ENCODE assay signal across 1 cellular context in the genomic region with DNA sequence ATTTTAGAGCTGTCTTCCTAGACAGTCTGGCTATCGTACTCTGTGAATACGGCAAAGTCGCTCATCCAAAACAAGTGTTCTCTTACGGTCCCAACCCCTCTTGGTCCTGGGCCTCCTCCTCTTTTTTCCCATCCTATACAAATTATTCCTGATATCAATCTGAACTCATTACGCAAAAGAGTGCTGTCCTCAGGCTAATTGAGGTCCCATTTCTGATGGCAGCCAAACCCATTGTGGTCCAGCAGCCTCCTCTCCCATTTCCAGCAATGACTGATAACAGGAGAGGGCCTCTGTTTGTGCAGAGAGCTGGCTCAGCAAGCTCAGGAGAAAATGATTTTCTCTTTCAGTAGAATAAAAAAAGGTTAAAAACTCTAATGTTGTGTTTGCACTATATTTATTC.
TF ChIP-seq lines count a peak whose summit lies in the region.

No MANE protein-coding gene starts in this region.

TF ChIP-seq in SK-N-SH treated with all-trans-retinoic acid at 6 μM for 48 hours, 23 proteins besides CTCF, POLR2A, EP300 and RAD21 (continued from another document):
- TF ChIP-seq, protein P1, sequence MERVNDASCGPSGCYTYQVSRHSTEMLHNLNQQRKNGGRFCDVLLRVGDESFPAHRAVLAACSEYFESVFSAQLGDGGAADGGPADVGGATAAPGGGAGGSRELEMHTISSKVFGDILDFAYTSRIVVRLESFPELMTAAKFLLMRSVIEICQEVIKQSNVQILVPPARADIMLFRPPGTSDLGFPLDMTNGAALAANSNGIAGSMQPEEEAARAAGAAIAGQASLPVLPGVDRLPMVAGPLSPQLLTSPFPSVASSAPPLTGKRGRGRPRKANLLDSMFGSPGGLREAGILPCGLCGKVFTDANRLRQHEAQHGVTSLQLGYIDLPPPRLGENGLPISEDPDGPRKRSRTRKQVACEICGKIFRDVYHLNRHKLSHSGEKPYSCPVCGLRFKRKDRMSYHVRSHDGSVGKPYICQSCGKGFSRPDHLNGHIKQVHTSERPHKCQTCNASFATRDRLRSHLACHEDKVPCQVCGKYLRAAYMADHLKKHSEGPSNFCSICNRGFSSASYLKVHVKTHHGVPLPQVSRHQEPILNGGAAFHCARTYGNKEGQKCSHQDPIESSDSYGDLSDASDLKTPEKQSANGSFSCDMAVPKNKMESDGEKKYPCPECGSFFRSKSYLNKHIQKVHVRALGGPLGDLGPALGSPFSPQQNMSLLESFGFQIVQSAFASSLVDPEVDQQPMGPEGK (CRISPR knock-in tag; IDR thresholded peaks at IDR 0.05; ENCODE audit: borderline replicate concordance), result no peak
- TF ChIP-seq BACH2 (CRISPR knock-in tag; IDR thresholded peaks at IDR 0.05; ENCODE audit: borderline replicate concordance) (no peak), ZFP3 (CRISPR knock-in tag; IDR thresholded peaks at IDR 0.05) (no peak)
